ENCODE assay signal across 8 cellular contexts in the genomic region with DNA sequence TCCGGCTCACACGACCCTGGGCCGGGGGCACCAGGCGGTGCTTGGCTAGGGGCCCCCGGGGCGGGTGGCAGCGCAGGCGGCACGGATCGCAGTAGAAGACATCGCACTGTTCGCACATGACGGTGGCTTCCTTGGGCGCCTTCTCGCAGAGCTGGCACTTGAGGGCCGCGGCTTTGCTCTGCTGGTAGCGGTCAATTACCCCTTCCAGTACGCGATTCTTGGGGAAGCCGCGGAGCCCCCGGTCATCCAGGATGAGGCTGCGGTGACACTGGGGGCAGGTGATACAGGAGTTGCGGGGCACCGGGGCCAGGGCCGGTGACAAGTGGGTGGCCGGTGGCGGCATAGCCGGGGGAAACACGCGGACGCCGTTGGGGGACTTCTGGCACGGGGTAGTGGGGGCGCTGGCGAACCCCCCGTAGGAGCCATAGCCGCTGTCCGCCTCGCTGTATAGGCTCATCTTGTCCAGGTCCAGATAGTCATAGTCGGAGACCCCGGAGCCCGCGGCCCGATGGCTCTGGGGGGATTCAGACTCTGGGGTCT. TPM values are rescaled to one million over a fixed set of nuclear protein-coding genes. Genes with fewer than 3 reads are reported as not detected.
DNase-seq lines count a peak whose midpoint lies in the region; ATAC-seq and TF ChIP-seq lines count a peak whose summit lies in the region.

No MANE protein-coding gene starts in this region.

- H3K27ac ChIP-seq in SK-N-MC (no peak overlapping the region), colonic mucosa (no peak overlapping the region), thoracic aorta (peak overlapping the region in 1 of 2 donors; percentile 34)

- H3K9ac ChIP-seq in SK-N-MC (ENCODE audit: insufficient read length) = peak overlapping the region; percentile 54
- H3K9ac ChIP-seq in colonic mucosa (ENCODE audit: low read depth in 2 of 2, low read length in 2 of 2) = peak overlapping the region in 1 of 2 donors; percentile 12

- no peaks in the 10 kb centered on the region for H3K36me3 ChIP-seq in SK-N-MC (ENCODE audit: insufficient read depth, low read length)
- no peaks in the 10 kb centered on the region for H3K36me3 ChIP-seq in colonic mucosa
- H3K36me3 ChIP-seq in thoracic aorta = no peaks in the 10 kb centered on the region

- H3K9me3 ChIP-seq in SK-N-MC (ENCODE audit: low read depth, low read length) (no peaks in the 10 kb centered on the region), colonic mucosa (no peaks in the 10 kb centered on the region), thoracic aorta (no peaks in the 10 kb centered on the region)

- TF ChIP-seq CTCF in colonic mucosa (IDR thresholded peaks at IDR 0.05) (no peak), mesothelial cell of epicardium (IDR thresholded peaks at IDR 0.05; ENCODE audit: unreplicated experiment) (no peak), thoracic aorta (IDR thresholded peaks at IDR 0.05) (no peak)

- intact Hi-C loops in colonic mucosa (cut with DNase I) = loop anchor here (10.0 kb wide), 1 partner anchor 130 kb away; no protein-coding TSS in a partner anchor

- H3K9me3 Mint-ChIP-seq in mesothelial cell of epicardium = no peaks in the 10 kb centered on the region

- H3K4me1 ChIP-seq in colonic mucosa (peaks cover 16% of the 10 kb centered on the region), thoracic aorta (ENCODE audit: control insufficient read depth in 1 of 2, low read depth in 2 of 2) (peaks cover 8 to 29% of the 10 kb centered on the region in 2 donors)

- peaks cover 47% of the 10 kb centered on the region for H3K27me3 Mint-ChIP-seq in mesothelial cell of epicardium (ENCODE audit: low read depth)

- peak overlapping the region; percentile 93 for H3K4me3 ChIP-seq in SK-N-MC
- peak overlapping the region; percentile 63 for H3K4me3 ChIP-seq in colonic mucosa
- peak overlapping the region; percentile 72 for H3K4me3 ChIP-seq in thoracic aorta

- no peaks in the 10 kb centered on the region for H3K36me3 Mint-ChIP-seq in mesothelial cell of epicardium

- ATAC-seq in thoracic aorta (ENCODE audit: insufficient number of reproducible peaks, low FRiP score, low read depth) (no peak), HG03280 (IDR thresholded peaks at IDR 0.05; ENCODE audit: unreplicated experiment) (no peak), GM21447 (IDR thresholded peaks at IDR 0.05; ENCODE audit: unreplicated experiment) (no peak)

- DNase-seq in NCI-H345 (lab: John Stamatoyannopoulos, UW) (peak; percentile 34), NCI-H345 treated with DMSO at 0.1 percent for 48 hours (lab: John Stamatoyannopoulos, UW; ENCODE audit: unreplicated experiment) (no peak), SK-N-MC (ENCODE audit: low read depth, low spot score) (no peak), colonic mucosa (peak; percentile 18), mesothelial cell of epicardium (ENCODE audit: low spot score in 2 of 2, unreplicated experiment in 2 of 2) (peak in 1 of 2 experiments; percentile 41), thoracic aorta (ENCODE audit: low spot score) (no peak)

- H3K4me1 Mint-ChIP-seq in mesothelial cell of epicardium = peaks cover 26% of the 10 kb centered on the region

- no peak overlapping the region for H3K27ac Mint-ChIP-seq in mesothelial cell of epicardium

- H3K27me3 ChIP-seq in colonic mucosa (peaks cover 17% of the 10 kb centered on the region), thoracic aorta (replicated peaks; ENCODE audit: insufficient read depth) (peaks cover 7% of the 10 kb centered on the region)

- H3K4me3 Mint-ChIP-seq in mesothelial cell of epicardium = peak overlapping the region; percentile 86

RNA-seq across cellular contexts. Expression of gene TRIM9, which starts 0.6 kb away (rescaled TPM):
- total RNA-seq in colonic mucosa = under 1 TPM; 0.49 to 0.66 TPM
- total RNA-seq in mesothelial cell of epicardium = 8.4 to 11.3 TPM (median 8.9 TPM) in 3 replicates
- 1 to 10 TPM in 1 of 2 donors, under 1 TPM in 1; 0.41 to 2.1 TPM for total RNA-seq in thoracic aorta

Comparison
In these comparisons a context has a peak if more than half of its experiments do, and no peak if none do; other contexts are left out.
1. DNase-seq: peak in NCI-H345 (single experiment) and colonic mucosa (single experiment); none in NCI-H345 treated with DMSO at 0.1 percent for 48 hours (single experiment), SK-N-MC (single experiment) and thoracic aorta (single experiment).
2. Peak in every context shown above with its lines, with median percentiles within 50 percentile points of each other: H3K4me3 ChIP-seq.